In the genomic region with DNA sequence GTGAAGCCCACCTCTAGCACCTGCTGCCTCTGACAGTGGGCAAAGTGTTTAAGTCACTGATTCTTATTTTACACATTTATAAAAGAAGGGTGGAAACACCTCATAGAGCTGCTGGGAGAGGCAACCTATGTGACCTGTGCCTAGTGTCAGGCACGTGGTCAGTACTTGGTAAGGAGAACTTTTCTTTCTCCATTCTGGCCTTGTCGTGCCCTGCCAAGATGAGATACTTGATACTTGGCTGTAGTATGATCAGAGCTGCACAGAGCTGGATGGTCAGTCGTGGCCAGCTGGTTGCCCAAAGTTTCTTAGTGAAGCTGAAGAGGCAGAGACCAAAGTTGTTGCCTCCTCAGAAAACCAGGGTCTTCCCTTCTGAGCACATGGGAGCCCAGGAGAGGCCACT, we compare ENCODE assay signal across 29 cellular contexts. TPM values are rescaled to one million over a fixed set of nuclear protein-coding genes. Genes with fewer than 3 reads are reported as not detected.
"Had no signal": no experiment of that assay in that cellular context is flagged by ENCODE, and none has a peak within 500 bp of the region (broad histone marks: within the 10 kb centered on the region; RNA-seq: fewer than 3 reads in every experiment).

No MANE protein-coding gene starts in this region.

- H3K4me1 ChIP-seq: ascending aorta, left lung, lower lobe of right lung, pancreas, right atrium auricular region, spleen, vagina had no signal

- H3K27me3 Mint-ChIP-seq: activated CD4-positive, alpha-beta T cell treated with anti-CD3 and anti-CD28 coated beads for 36 hours; activated naive CD8-positive, alpha-beta T cell; type B pancreatic cell had no signal

- H3K4me3 ChIP-seq: ascending aorta, esophagus squamous epithelium, left lung, lower lobe of right lung, mucosa of descending colon, pancreas, right atrium auricular region, spleen, thoracic aorta, vagina had no signal

- H3K27ac ChIP-seq: ascending aorta, epithelial cell of prostate, esophagus squamous epithelium, left lung, lower lobe of right lung, pancreas, right atrium auricular region, spleen, thoracic aorta, vagina had no signal

- ATAC-seq: activated CD4-positive, alpha-beta T cell treated with anti-CD3 and anti-CD28 coated beads for 36 hours; activated T-cell treated with anti-CD3 and anti-CD28 coated beads, Interleukin-2, amount 50 U/mL, for 72 hours; left lung; lower lobe of right lung; mucosa of descending colon; pancreas had no signal

- H3K9me3 ChIP-seq: ascending aorta, esophagus squamous epithelium, left lung, lower lobe of right lung, mucosa of descending colon, pancreas, right atrium auricular region, spleen, thoracic aorta, vagina had no signal

- H3K4me3 Mint-ChIP-seq: activated CD4-positive, alpha-beta T cell treated with anti-CD3 and anti-CD28 coated beads for 36 hours; activated naive CD8-positive, alpha-beta T cell; activated T-cell treated with anti-CD3 and anti-CD28 coated beads, Interleukin-2, amount 50 U/mL, for 72 hours; brain; dendritic cell treated with granulocyte-macrophage colony-stimulating factor and Interleukin-4, amounts not matched to agents 40 ng/mL and 50 ng/mL, for 4 days; nephron progenitor cell; T-helper 2 cell treated with Interferon-gamma antibody and Interleukin-4, amounts not matched to agents 5 μg/mL and 100 μg/mL, for 36 hours; type B pancreatic cell had no signal

- H3K36me3 Mint-ChIP-seq: activated naive CD8-positive, alpha-beta T cell; type B pancreatic cell had no signal

- DNase-seq: activated CD4-positive, alpha-beta T cell treated with anti-CD3 and anti-CD28 coated beads for 36 hours; activated CD4-positive, alpha-beta T cell treated with anti-CD3 and anti-CD28 coated beads, Interleukin-2, amount 50 U/mL, for 4 hours; activated CD4-positive, CD25-positive, alpha-beta regulatory T cell; activated naive CD4-positive, alpha-beta T cell treated with Interleukin-2 at 50 U/mL for 16 hours; activated T-cell treated with anti-CD3 and anti-CD28 coated beads for 4 hours; activated T-cell treated with anti-CD3 and anti-CD28 coated beads, Interleukin-2, amount 50 U/mL, for 72 hours; central memory CD4-positive, alpha-beta T cell; effector CD8-positive, alpha-beta T cell; esophagus squamous epithelium; foreskin melanocyte; left lung; lower lobe of right lung; mucosa of descending colon; nephron progenitor cell; spleen; stimulated activated naive CD4-positive, alpha-beta T cell; T-helper 1 cell had no signal

- H3K4me1 Mint-ChIP-seq: activated CD4-positive, alpha-beta T cell treated with anti-CD3 and anti-CD28 coated beads for 36 hours; brain; nephron progenitor cell had no signal

- H3K27ac Mint-ChIP-seq: activated CD4-positive, alpha-beta T cell treated with anti-CD3 and anti-CD28 coated beads for 36 hours; activated naive CD8-positive, alpha-beta T cell; activated T-cell treated with anti-CD3 and anti-CD28 coated beads, Interleukin-2, amount 50 U/mL, for 72 hours; brain; dendritic cell treated with granulocyte-macrophage colony-stimulating factor and Interleukin-4, amounts not matched to agents 40 ng/mL and 50 ng/mL, for 4 days; nephron progenitor cell; T-helper 2 cell treated with Interferon-gamma antibody and Interleukin-4, amounts not matched to agents 5 μg/mL and 100 μg/mL, for 36 hours; type B pancreatic cell had no signal

- H3K9me3 Mint-ChIP-seq: activated T-cell treated with anti-CD3 and anti-CD28 coated beads, Interleukin-2, amount 50 U/mL, for 72 hours; brain; dendritic cell treated with granulocyte-macrophage colony-stimulating factor and Interleukin-4, amounts not matched to agents 40 ng/mL and 50 ng/mL, for 4 days; nephron progenitor cell; T-helper 2 cell treated with Interferon-gamma antibody and Interleukin-4, amounts not matched to agents 5 μg/mL and 100 μg/mL, for 36 hours; type B pancreatic cell had no signal

- H3K27me3 ChIP-seq: ascending aorta, esophagus squamous epithelium, left lung, pancreas, right atrium auricular region, spleen, vagina had no signal

- H3K36me3 ChIP-seq: ascending aorta, left lung, lower lobe of right lung, right atrium auricular region, thoracic aorta, vagina had no signal

RNA-seq across cellular contexts. Expression of a gene that starts 24.6 kb away (rescaled TPM):
- total RNA-seq: myocyte had no signal
